1 cellular context compared by ENCODE assay signal in the genomic region with DNA sequence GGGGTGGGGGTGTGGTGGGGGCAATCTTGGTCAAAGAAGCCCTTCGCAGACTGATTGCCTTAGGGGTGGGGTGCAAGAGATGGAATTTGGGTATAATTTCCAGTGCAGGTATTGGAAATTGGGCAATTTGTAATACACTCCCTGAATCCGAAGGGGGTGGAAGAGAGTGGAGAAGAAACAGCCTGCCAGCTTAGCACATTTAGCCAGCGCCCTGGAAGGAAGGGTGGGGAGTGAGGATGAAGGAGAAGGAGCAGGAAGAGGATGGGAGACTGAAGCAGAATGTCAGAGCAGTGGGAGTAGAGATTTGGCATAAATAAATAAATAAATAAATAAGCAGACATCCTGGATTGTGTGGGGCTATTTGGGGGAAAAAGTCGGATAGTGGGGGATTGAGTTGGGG.
TF ChIP-seq lines count a peak whose summit lies in the region.

No MANE protein-coding gene starts in this region.

TF ChIP-seq in neural cell, 6 proteins besides CTCF, POLR2A, EP300 and RAD21:
- TF ChIP-seq, protein P1, sequence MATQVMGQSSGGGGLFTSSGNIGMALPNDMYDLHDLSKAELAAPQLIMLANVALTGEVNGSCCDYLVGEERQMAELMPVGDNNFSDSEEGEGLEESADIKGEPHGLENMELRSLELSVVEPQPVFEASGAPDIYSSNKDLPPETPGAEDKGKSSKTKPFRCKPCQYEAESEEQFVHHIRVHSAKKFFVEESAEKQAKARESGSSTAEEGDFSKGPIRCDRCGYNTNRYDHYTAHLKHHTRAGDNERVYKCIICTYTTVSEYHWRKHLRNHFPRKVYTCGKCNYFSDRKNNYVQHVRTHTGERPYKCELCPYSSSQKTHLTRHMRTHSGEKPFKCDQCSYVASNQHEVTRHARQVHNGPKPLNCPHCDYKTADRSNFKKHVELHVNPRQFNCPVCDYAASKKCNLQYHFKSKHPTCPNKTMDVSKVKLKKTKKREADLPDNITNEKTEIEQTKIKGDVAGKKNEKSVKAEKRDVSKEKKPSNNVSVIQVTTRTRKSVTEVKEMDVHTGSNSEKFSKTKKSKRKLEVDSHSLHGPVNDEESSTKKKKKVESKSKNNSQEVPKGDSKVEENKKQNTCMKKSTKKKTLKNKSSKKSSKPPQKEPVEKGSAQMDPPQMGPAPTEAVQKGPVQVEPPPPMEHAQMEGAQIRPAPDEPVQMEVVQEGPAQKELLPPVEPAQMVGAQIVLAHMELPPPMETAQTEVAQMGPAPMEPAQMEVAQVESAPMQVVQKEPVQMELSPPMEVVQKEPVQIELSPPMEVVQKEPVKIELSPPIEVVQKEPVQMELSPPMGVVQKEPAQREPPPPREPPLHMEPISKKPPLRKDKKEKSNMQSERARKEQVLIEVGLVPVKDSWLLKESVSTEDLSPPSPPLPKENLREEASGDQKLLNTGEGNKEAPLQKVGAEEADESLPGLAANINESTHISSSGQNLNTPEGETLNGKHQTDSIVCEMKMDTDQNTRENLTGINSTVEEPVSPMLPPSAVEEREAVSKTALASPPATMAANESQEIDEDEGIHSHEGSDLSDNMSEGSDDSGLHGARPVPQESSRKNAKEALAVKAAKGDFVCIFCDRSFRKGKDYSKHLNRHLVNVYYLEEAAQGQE (IDR thresholded peaks at IDR 0.05; ENCODE audit: borderline replicate concordance) = no peak
- peak; percentile 67 for TF ChIP-seq POLR2AphosphoS5 (IDR thresholded peaks at IDR 0.05)
